Comparison of ENCODE assay signal across 8 cellular contexts in genomic region chr3:185842241-185842640, GRCh38.
"Had no signal": no experiment of that assay in that cellular context is flagged by ENCODE, and none has a peak within 500 bp of the region (broad histone marks: within the 10 kb centered on the region; RNA-seq: fewer than 3 reads in every experiment).

No MANE protein-coding gene starts in this region.

- FAIRE-seq: G401.6, GM12878, GM12891, GM12892, GM18507, GM19239 had no signal

- ATAC-seq: GM12878 had no signal

- H3K4me3 ChIP-seq: GM12878 had no signal

- DNase-seq: GDM1, GF-D8 had no signal
